ENCODE assay signal across 10 cellular contexts in the genomic region with DNA sequence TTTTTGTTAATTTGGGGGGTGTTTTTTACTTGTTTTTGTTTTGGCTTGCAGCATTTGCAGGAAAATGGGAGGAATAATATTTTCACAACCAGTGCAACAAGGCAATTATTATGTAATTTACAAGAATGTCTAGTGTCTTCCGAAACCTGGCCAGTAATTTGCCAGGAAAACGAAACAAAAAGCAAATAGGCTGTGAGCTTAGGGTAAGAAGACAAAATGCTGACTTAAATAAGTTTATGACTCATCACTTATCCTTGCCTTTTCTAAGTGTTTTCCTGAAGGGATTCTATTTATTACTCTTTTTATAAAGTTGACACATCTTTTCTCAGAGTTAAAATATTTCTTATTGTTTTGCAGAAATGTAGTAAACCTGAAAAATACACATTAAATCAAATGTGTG. TPM values are rescaled to one million over a fixed set of nuclear protein-coding genes. Genes with fewer than 3 reads are reported as not detected.
DNase-seq lines count a peak whose midpoint lies in the region; ATAC-seq and TF ChIP-seq lines count a peak whose summit lies in the region.
"Had no signal": no experiment of that assay in that cellular context is flagged by ENCODE, and none has a peak within 500 bp of the region (broad histone marks: within the 10 kb centered on the region; RNA-seq: fewer than 3 reads in every experiment).

No MANE protein-coding gene starts in this region.

- H3K27ac ChIP-seq in right cardiac atrium (ENCODE audit: low read length), result no peak overlapping the region

- no peaks in the 10 kb centered on the region for H3K4me1 ChIP-seq in right cardiac atrium (ENCODE audit: control insufficient read depth, insufficient read depth, low read length)

- TF ChIP-seq CTCF in AG04449 (IDR thresholded peaks at IDR 0.05; ENCODE audit: insufficient read depth, low read length, missing control alignments), result no peak
- no peak for TF ChIP-seq CTCF in HFF-Myc (IDR thresholded peaks at IDR 0.05; ENCODE audit: low read depth, low read length, missing control alignments)

- H3K9me3 ChIP-seq in T-helper 17 cell (ENCODE audit: control insufficient read depth, low read length, poor library complexity, severe bottlenecking) (no peaks in the 10 kb centered on the region), right cardiac atrium (ENCODE audit: control insufficient read depth, low read length) (no peaks in the 10 kb centered on the region)

- ATAC-seq in T-helper 17 cell (no peak), right cardiac atrium (peak; percentile 78 to 86), GM18498 (IDR thresholded peaks at IDR 0.05; ENCODE audit: unreplicated experiment) (no peak), GM19397 (IDR thresholded peaks at IDR 0.05; ENCODE audit: unreplicated experiment) (no peak)

- WGBS in right cardiac atrium, result 23% methylated on average over 2 of the region's 2 CpGs

- intact Hi-C loops in right cardiac atrium (cut with DNase I), result no loop called here

- H3K4me3 ChIP-seq in AG04449 (ENCODE audit: low read depth, low read length) (no peak overlapping the region), HFF-Myc (replicated peaks; ENCODE audit: low read depth, low read length) (peak overlapping the region; percentile 17; the same call in 1 of the 2 replicates), right cardiac atrium (ENCODE audit: low read length) (peak overlapping the region; percentile 47)
- H3K4me3 ChIP-seq: lung had no signal

- no peaks in the 10 kb centered on the region for H3K9me3 Mint-ChIP-seq in activated naive CD4-positive, alpha-beta T cell treated with anti-CD3 and anti-CD28 coated beads, Interleukin-2, amount 10 ng/mL, durations not matched to agents 7 days and 5 days

- no peaks in the 10 kb centered on the region for H3K27me3 Mint-ChIP-seq in T-helper 17 cell
- H3K27me3 Mint-ChIP-seq in activated naive CD4-positive, alpha-beta T cell treated with anti-CD3 and anti-CD28 coated beads, Interleukin-2, amount 10 ng/mL, durations not matched to agents 7 days and 5 days, result no peaks in the 10 kb centered on the region

- no peaks in the 10 kb centered on the region for H3K36me3 Mint-ChIP-seq in T-helper 17 cell (ENCODE audit: low read depth)
- H3K36me3 Mint-ChIP-seq in activated naive CD4-positive, alpha-beta T cell treated with anti-CD3 and anti-CD28 coated beads, Interleukin-2, amount 10 ng/mL, durations not matched to agents 7 days and 5 days, result no peaks in the 10 kb centered on the region

- H3K4me1 Mint-ChIP-seq in T-helper 17 cell, result no peaks in the 10 kb centered on the region
- H3K4me1 Mint-ChIP-seq in activated naive CD4-positive, alpha-beta T cell treated with anti-CD3 and anti-CD28 coated beads, Interleukin-2, amount 10 ng/mL, durations not matched to agents 7 days and 5 days, result no peaks in the 10 kb centered on the region

- peak; percentile 5 for DNase-seq in AG04449 (ENCODE audit: low read depth, low spot score)
- DNase-seq in HFF-Myc (ENCODE audit: extremely low read depth, low read depth), result peak; percentile 24
- no peak for DNase-seq in T-helper 17 cell
- DNase-seq in right cardiac atrium, result no peak
- no peak for DNase-seq in activated naive CD4-positive, alpha-beta T cell treated with anti-CD3 and anti-CD28 coated beads, Interleukin-2, amount 10 ng/mL, durations not matched to agents 7 days and 5 days
- no peak for DNase-seq in UCSD-AML1 (lab: John Stamatoyannopoulos, UW; ENCODE audit: unreplicated experiment)

- no peak overlapping the region for H3K27ac Mint-ChIP-seq in T-helper 17 cell
- no peak overlapping the region for H3K27ac Mint-ChIP-seq in activated naive CD4-positive, alpha-beta T cell treated with anti-CD3 and anti-CD28 coated beads, Interleukin-2, amount 10 ng/mL, durations not matched to agents 7 days and 5 days
- H3K27ac Mint-ChIP-seq: T-helper 1 cell treated with Interleukin-12 subunit alpha and Interleukin-12 subunit beta and Interleukin-4 antibody, amounts not matched to agents 30 μg/mL and 1 μg/mL, for 36 hours had no signal

- POLR2A ChIA-PET in AG04449 (lab: Yijun Ruan, JAX), result no interaction called here

- CTCF ChIA-PET in AG04449 (lab: Yijun Ruan, JAX), result no interaction called here
- CTCF ChIA-PET in activated naive CD4-positive, alpha-beta T cell treated with anti-CD3 and anti-CD28 coated beads, Interleukin-2, amount 10 ng/mL, durations not matched to agents 7 days and 5 days (lab: Charles Lee), result no interaction called here

- no peaks in the 10 kb centered on the region for H3K27me3 ChIP-seq in right cardiac atrium (ENCODE audit: control insufficient read depth, insufficient read depth)

- peak overlapping the region; percentile 52 for H3K4me3 Mint-ChIP-seq in T-helper 17 cell
- H3K4me3 Mint-ChIP-seq in activated naive CD4-positive, alpha-beta T cell treated with anti-CD3 and anti-CD28 coated beads, Interleukin-2, amount 10 ng/mL, durations not matched to agents 7 days and 5 days, result no peak overlapping the region
- H3K4me3 Mint-ChIP-seq: T-helper 1 cell treated with Interleukin-12 subunit alpha and Interleukin-12 subunit beta and Interleukin-4 antibody, amounts not matched to agents 30 μg/mL and 1 μg/mL, for 36 hours had no signal

RNA-seq across cellular contexts. Expression of a gene that starts 49.8 kb away (rescaled TPM):
- total RNA-seq in T-helper 17 cell (1 to 10 TPM in 1 of 2 donors, not detected in 1; 1.1 TPM), right cardiac atrium (1 to 10 TPM; 2.7 to 7.1 (median 4.7) TPM)
- 1.9 TPM for polyA plus RNA-seq in right cardiac atrium

Comparison
In these comparisons a context has a peak if more than half of its experiments do, and no peak if none do; other contexts are left out.
1. DNase-seq: peak in AG04449 (single experiment) and HFF-Myc (single experiment); none in T-helper 17 cell (0 of 3), right cardiac atrium (0 of 3), activated naive CD4-positive, alpha-beta T cell treated with anti-CD3 and anti-CD28 coated beads, Interleukin-2, amount 10 ng/mL, durations not matched to agents 7 days and 5 days (single experiment) and UCSD-AML1 (single experiment).
2. ATAC-seq: peak in right cardiac atrium (2 of 2); none in T-helper 17 cell (single experiment), GM18498 (single experiment) and GM19397 (single experiment).